Comparison of ENCODE assay signal across 16 cellular contexts in genomic region chr12:32903318-32903717, GRCh38. TPM values are rescaled to one million over a fixed set of nuclear protein-coding genes. Genes with fewer than 3 reads are reported as not detected.
DNase-seq lines count a peak whose midpoint lies in the region; ATAC-seq and TF ChIP-seq lines count a peak whose summit lies in the region.
"Had no signal": no experiment of that assay in that cellular context is flagged by ENCODE, and none has a peak within 500 bp of the region (broad histone marks: within the 10 kb centered on the region; RNA-seq: fewer than 3 reads in every experiment).

No MANE protein-coding gene starts in this region.

- H4K20me1 ChIP-seq in KMS-11 (ENCODE audit: insufficient read depth): no peaks in the 10 kb centered on the region

- peak; percentile 62 for ATAC-seq in left ventricle myocardium superior

- no peaks in the 10 kb centered on the region for H3K27me3 ChIP-seq in left ventricle myocardium inferior (ENCODE audit: low read depth)
- no peaks in the 10 kb centered on the region for H3K27me3 ChIP-seq in KMS-11 (ENCODE audit: insufficient read depth, low read depth)
- H3K27me3 ChIP-seq: BE2C had no signal

- no peak for TF ChIP-seq CTCF in left ventricle myocardium inferior (IDR thresholded peaks at IDR 0.05; ENCODE audit: borderline replicate concordance)
- no peak for TF ChIP-seq CTCF in KMS-11 (conservative IDR thresholded peaks at IDR 0.05; ENCODE audit: low read depth, low read length)

- no peak overlapping the region for H2AFZ ChIP-seq in KMS-11 (ENCODE audit: low read depth)
- H2AFZ ChIP-seq: GM23248 had no signal

- H3K4me3 ChIP-seq in left ventricle myocardium inferior (no peak overlapping the region), KMS-11 (IDR thresholded peaks at IDR 0.05; ENCODE audit: insufficient read depth, low read depth, low read length) (no peak overlapping the region), SK-N-MC (peak overlapping the region; percentile 2; the same call in 1 of the 2 replicates)
- H3K4me3 ChIP-seq: GM23248, HAP-1 had no signal

- no peaks in the 10 kb centered on the region for H3K36me3 ChIP-seq in left ventricle myocardium inferior
- H3K36me3 ChIP-seq in KMS-11 (ENCODE audit: insufficient read depth): no peaks in the 10 kb centered on the region
- H3K36me3 ChIP-seq in SK-N-MC (ENCODE audit: insufficient read depth, low read length): no peaks in the 10 kb centered on the region
- H3K36me3 ChIP-seq: BE2C, HAP-1 had no signal

- H3K9me3 ChIP-seq in left ventricle myocardium inferior (replicated peaks) (no peaks in the 10 kb centered on the region), SK-N-MC (ENCODE audit: low read depth, low read length) (no peaks in the 10 kb centered on the region)
- H3K9me3 ChIP-seq: BE2C, HAP-1 had no signal

- intact Hi-C loops in left ventricle myocardium superior (cut with micrococcal nuclease) (no loop called here), left ventricle myocardium inferior (cut with micrococcal nuclease) (no loop called here)

- no peak overlapping the region for H3K9ac ChIP-seq in KMS-11
- H3K9ac ChIP-seq in SK-N-MC (ENCODE audit: insufficient read length): peak overlapping the region; percentile 27
- H3K9ac ChIP-seq: GM23248 had no signal

- H3K27ac ChIP-seq in left ventricle myocardium inferior (replicated peaks) (no peak overlapping the region), KMS-11 (no peak overlapping the region), SK-N-MC (peak overlapping the region; percentile 99)
- H3K27ac ChIP-seq: C4-2B, GM23248 had no signal

- peak overlapping the region; percentile 73; the same call in 1 of the 2 replicates for H3K4me2 ChIP-seq in KMS-11

- DNase-seq in left ventricle myocardium superior (no peak), left ventricle myocardium inferior (no peak), SK-N-MC (ENCODE audit: low read depth, low spot score) (no peak), NCI-H226 (no peak), C1 segment of cervical spinal cord (lab: John Stamatoyannopoulos, UW) (no peak), NCI-H69 (lab: John Stamatoyannopoulos, UW) (no peak)
- DNase-seq: 8988T; BE2C; CD4-positive, alpha-beta T cell; DMS153; DMS79; GDM1; GM23248 had no signal

- H3K79me2 ChIP-seq in KMS-11 (ENCODE audit: insufficient read depth, low read depth): no peaks in the 10 kb centered on the region

- H3K4me1 ChIP-seq in left ventricle myocardium inferior (peaks cover 20% of the 10 kb centered on the region), KMS-11 (ENCODE audit: low read depth, poor library complexity, severe bottlenecking) (peaks cover 88% of the 10 kb centered on the region)
- H3K4me1 ChIP-seq: BE2C had no signal

RNA-seq across cellular contexts. Expression of gene PKP2, which starts 6.7 kb away (rescaled TPM):
- 423 TPM for total RNA-seq in left ventricle myocardium superior
- total RNA-seq in left ventricle myocardium inferior: 428 TPM
